ENCODE assay signal across 22 cellular contexts in the genomic region with DNA sequence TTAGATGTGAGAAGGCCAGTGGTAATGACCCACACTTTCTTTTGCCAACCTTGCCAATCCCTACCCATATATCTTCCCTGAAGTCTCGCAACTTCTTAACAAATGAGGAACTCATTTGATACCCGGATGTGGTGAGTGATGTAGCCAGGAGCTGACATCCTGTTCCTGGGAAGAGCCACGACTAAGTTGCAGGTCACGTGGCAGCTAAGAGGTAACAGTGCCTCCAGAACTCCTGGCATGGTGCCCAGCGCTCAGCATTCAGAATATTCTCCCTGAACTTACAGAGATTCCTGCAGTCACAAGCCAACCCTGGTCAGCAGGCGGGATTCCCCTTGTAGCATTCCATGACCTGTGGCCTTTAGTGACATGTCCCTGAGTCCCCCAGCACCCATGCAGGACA.
DNase-seq lines count a peak whose midpoint lies in the region; ATAC-seq and TF ChIP-seq lines count a peak whose summit lies in the region.
"Had no signal": no experiment of that assay in that cellular context is flagged by ENCODE, and none has a peak within 500 bp of the region (broad histone marks: within the 10 kb centered on the region; RNA-seq: fewer than 3 reads in every experiment).

No MANE protein-coding gene starts in this region.

- no peak overlapping the region for H2AFZ ChIP-seq in osteoblast (ENCODE audit: low read length)

- H4K20me1 ChIP-seq in osteoblast (ENCODE audit: insufficient read depth, low read length): no peaks in the 10 kb centered on the region

- no peaks in the 10 kb centered on the region for H3K9me3 ChIP-seq in osteoblast (ENCODE audit: low read depth, low read length)
- H3K9me3 ChIP-seq: psoas muscle had no signal

- H3K36me3 ChIP-seq in osteoblast (ENCODE audit: insufficient read depth, low read length): no peaks in the 10 kb centered on the region
- H3K36me3 ChIP-seq: upper lobe of left lung had no signal

- H3K79me2 ChIP-seq in osteoblast (ENCODE audit: insufficient read depth, low read length): no peaks in the 10 kb centered on the region

- H3K4me3 ChIP-seq in osteoblast (ENCODE audit: insufficient read depth, low read length): no peak overlapping the region
- H3K4me3 ChIP-seq: gastroesophageal sphincter, psoas muscle, upper lobe of left lung had no signal

- no peaks in the 10 kb centered on the region for H3K4me1 ChIP-seq in osteoblast (ENCODE audit: insufficient read depth, low read length)
- H3K4me1 ChIP-seq: gastroesophageal sphincter, psoas muscle, upper lobe of left lung had no signal

- H3K27ac ChIP-seq in osteoblast (ENCODE audit: low read depth, low read length): no peak overlapping the region
- H3K27ac ChIP-seq: 22Rv1, gastroesophageal sphincter, psoas muscle, upper lobe of left lung had no signal

- no peak for TF ChIP-seq CTCF in osteoblast (IDR thresholded peaks at IDR 0.05; ENCODE audit: extremely low read depth, low read depth, low read length)

- DNase-seq in DMS 273 (lab: John Stamatoyannopoulos, UW; ENCODE audit: unreplicated experiment): peak; percentile 37
- DNase-seq in DMS 273 treated with DMSO at 0.1 percent for 48 hours (lab: John Stamatoyannopoulos, UW): no peak
- DNase-seq in MV-4-11 (lab: John Stamatoyannopoulos, UW): peak; percentile 94
- DNase-seq in UCSD-AML1 (lab: John Stamatoyannopoulos, UW; ENCODE audit: unreplicated experiment): peak; percentile 13
- peak; percentile 3 for DNase-seq in osteoblast (ENCODE audit: insufficient read length, low spot score, missing footprints)
- no peak for DNase-seq in NCI-H1930 (lab: John Stamatoyannopoulos, UW)
- DNase-seq in activated CD4-positive, alpha-beta T cell treated with anti-CD3 and anti-CD28 coated beads, Interleukin-2, amount 50 U/mL, for 4 hours: no peak
- DNase-seq: activated CD4-positive, CD25-positive, alpha-beta regulatory T cell treated with anti-CD3 and anti-CD28 coated beads, Interleukin-2, amount 50 U/mL, for 72 hours; H7; left colon; NCI-H1694 treated with DMSO at 0.1 percent for 48 hours; psoas muscle; small intestine; stimulated activated CD4-positive, alpha-beta T cell treated with anti-CD3 and anti-CD28 coated beads, Interleukin-4, amount 100 ng/mL, for 1 hour; stimulated activated naive CD8-positive, alpha-beta T cell treated with anti-CD3 and anti-CD28 coated beads, Interleukin-15, amount 100 ng/mL, for 72 hours; T-helper 9 cell; upper lobe of left lung had no signal

- no peak overlapping the region for H3K4me2 ChIP-seq in osteoblast (ENCODE audit: insufficient read depth, low read length)

- no peak for ATAC-seq in GM19023 (IDR thresholded peaks at IDR 0.05; ENCODE audit: unreplicated experiment)
- ATAC-seq: esophagus mucosa; gastroesophageal sphincter; HepG2; left colon; psoas muscle; stimulated activated naive CD8-positive, alpha-beta T cell treated with anti-CD3 and anti-CD28 coated beads, Interleukin-15, amount 100 ng/mL, for 72 hours had no signal

- no peaks in the 10 kb centered on the region for H3K27me3 ChIP-seq in osteoblast (ENCODE audit: insufficient read depth, low read length)
- H3K27me3 ChIP-seq: gastroesophageal sphincter, upper lobe of left lung had no signal

Comparison
In these comparisons a context has a peak if more than half of its experiments do, and no peak if none do; other contexts are left out.
1. DNase-seq: peak in DMS 273 (single experiment), MV-4-11 (single experiment), UCSD-AML1 (single experiment) and osteoblast (single experiment); none in DMS 273 treated with DMSO at 0.1 percent for 48 hours (single experiment), NCI-H1930 (0 of 2) and activated CD4-positive, alpha-beta T cell treated with anti-CD3 and anti-CD28 coated beads, Interleukin-2, amount 50 U/mL, for 4 hours (0 of 2).